ENCODE assay signal across 8 cellular contexts in the genomic region with DNA sequence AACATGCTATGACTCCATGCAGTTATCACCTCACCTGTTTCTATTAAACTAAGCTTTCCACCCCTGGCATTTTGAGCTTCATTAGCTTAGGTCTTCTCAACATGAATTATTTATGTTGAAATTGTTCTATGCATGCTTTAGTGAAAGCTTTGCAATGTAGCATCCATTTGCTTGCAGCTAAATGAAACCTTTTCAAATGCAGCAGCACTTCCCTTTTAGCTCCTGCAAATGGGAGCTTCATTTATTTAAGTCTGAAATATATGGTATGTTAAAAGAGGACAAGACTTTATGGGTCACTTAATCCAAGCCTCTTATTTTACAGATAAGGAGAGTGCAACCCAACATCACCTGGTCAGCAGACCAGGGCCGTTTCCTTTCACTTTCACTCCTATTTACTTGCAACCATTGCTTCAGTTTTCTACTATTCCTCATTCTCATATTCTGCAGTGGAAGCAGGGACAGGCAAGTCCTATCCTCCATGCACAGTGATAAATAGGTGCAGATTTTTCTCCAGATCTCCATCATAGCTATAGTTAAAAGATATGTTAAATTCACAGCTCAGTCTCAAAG. TPM values are rescaled to one million over a fixed set of nuclear protein-coding genes. Genes with fewer than 3 reads are reported as not detected.
DNase-seq lines count a peak whose midpoint lies in the region; ATAC-seq and TF ChIP-seq lines count a peak whose summit lies in the region.

No MANE protein-coding gene starts in this region.

- H3K36me3 ChIP-seq in left lung (no peaks in the 10 kb centered on the region), colonic mucosa (no peaks in the 10 kb centered on the region)

- H3K4me1 ChIP-seq in left lung (peaks cover 0 to 15% of the 10 kb centered on the region in 2 donors), colonic mucosa (no peaks in the 10 kb centered on the region)

- H3K27me3 ChIP-seq in left lung (no peaks in the 10 kb centered on the region), colonic mucosa (no peaks in the 10 kb centered on the region), dorsolateral prefrontal cortex (no peaks in the 10 kb centered on the region)

- H3K9ac ChIP-seq in colonic mucosa (ENCODE audit: low read depth in 2 of 2, low read length in 2 of 2): no peak overlapping the region

- TF ChIP-seq CTCF in left lung (IDR thresholded peaks at IDR 0.05) (no peak), colonic mucosa (IDR thresholded peaks at IDR 0.05) (no peak), dorsolateral prefrontal cortex (IDR thresholded peaks at IDR 0.05 in 54 of 56, conservative IDR thresholded peaks at IDR 0.05 in 2 of 56; ENCODE audit: low read depth in 1 of 56, partially characterized antibody in 56 of 56) (no peak)

- ATAC-seq in GM18861 (IDR thresholded peaks at IDR 0.05; ENCODE audit: unreplicated experiment) (peak; percentile 88), GM21825 (IDR thresholded peaks at IDR 0.05; ENCODE audit: unreplicated experiment) (peak; percentile 87), left lung (peak; percentile 67)

- H3K9me3 ChIP-seq in left lung (no peaks in the 10 kb centered on the region), colonic mucosa (no peaks in the 10 kb centered on the region)

- DNase-seq in NOMO-1 treated with DMSO at 0.1 percent for 48 hours (lab: John Stamatoyannopoulos, UW; ENCODE audit: unreplicated experiment) (peak; percentile 60), left lung (no peak), NCI-H82 (lab: John Stamatoyannopoulos, UW) (no peak), colonic mucosa (no peak), dorsolateral prefrontal cortex (no peak), glomerular visceral epithelial cell (ENCODE audit: extremely low spot score) (no peak)

- H3K4me3 ChIP-seq in left lung: no peak overlapping the region
- H3K4me3 ChIP-seq in colonic mucosa: no peak overlapping the region
- peak overlapping the region in 8 of 59 donors; percentile 1 to 38 (median 16) for H3K4me3 ChIP-seq in dorsolateral prefrontal cortex

- intact Hi-C loops in left lung (cut with DNase I): no loop called here
- intact Hi-C loops in colonic mucosa (cut with DNase I): no loop called here
- intact Hi-C loops in dorsolateral prefrontal cortex (cut with DNase I): no loop called here

- H3K27ac ChIP-seq in left lung: no peak overlapping the region
- H3K27ac ChIP-seq in colonic mucosa: no peak overlapping the region
- no peak overlapping the region for H3K27ac ChIP-seq in dorsolateral prefrontal cortex

RNA-seq across cellular contexts. Expression of a gene that starts 56.4 kb away (rescaled TPM):
- 10 to 100 TPM in 1 of 2 donors, 1 to 10 TPM in 1; 9.9 to 45.7 TPM for total RNA-seq in left lung
- total RNA-seq in colonic mucosa: 1 to 10 TPM; 2.5 to 5.1 TPM
- total RNA-seq in dorsolateral prefrontal cortex: 10 to 100 TPM in 3 of 120 experiments, 1 to 10 TPM in 115, under 1 TPM in 2; 0.54 to 13.5 (median 3.3) TPM
